In genomic region chr20:3787640-3788015, GRCh38 we compare ENCODE assay signal across 1 cellular context.
TF ChIP-seq lines count a peak whose summit lies in the region.

No MANE protein-coding gene starts in this region.

TF ChIP-seq in GM23338, 12 proteins besides CTCF, POLR2A, EP300 and RAD21:
- peak; percentile 38 for TF ChIP-seq REST (IDR thresholded peaks at IDR 0.05; ENCODE audit: unreplicated experiment)
